11 cellular contexts compared by ENCODE assay signal in genomic region chr2:207133493-207133861, GRCh38. TPM values are rescaled to one million over a fixed set of nuclear protein-coding genes. Genes with fewer than 3 reads are reported as not detected.
DNase-seq lines count a peak whose midpoint lies in the region; ATAC-seq, FAIRE-seq and TF ChIP-seq lines count a peak whose summit lies in the region.
"Had no signal": no experiment of that assay in that cellular context is flagged by ENCODE, and none has a peak within 500 bp of the region (broad histone marks: within the 10 kb centered on the region; RNA-seq: fewer than 3 reads in every experiment).

No MANE protein-coding gene starts in this region.

- TF ChIP-seq POLR2A in endothelial cell of umbilical vein (IDR thresholded peaks at IDR 0.05; ENCODE audit: low read depth, low read length) = no peak

- H3K27ac ChIP-seq in endothelial cell of umbilical vein (ENCODE audit: insufficient read depth, low read depth, low read length) (peak overlapping the region; percentile 94), osteoblast (ENCODE audit: low read depth, low read length) (peak overlapping the region; percentile 75)

- ATAC-seq in HG03442 (IDR thresholded peaks at IDR 0.05; ENCODE audit: unreplicated experiment) = no peak

- H3K36me3 ChIP-seq in Caco-2 (ENCODE audit: control insufficient read depth, insufficient read depth, low read length) = no peaks in the 10 kb centered on the region
- peaks cover 0 to 2% of the 10 kb centered on the region in 2 experiments for H3K36me3 ChIP-seq in endothelial cell of umbilical vein (ENCODE audit: control insufficient read depth in 2 of 2, extremely low read depth in 1 of 2, insufficient read depth in 2 of 2, low read length in 2 of 2)
- H3K36me3 ChIP-seq in osteoblast (ENCODE audit: insufficient read depth, low read length) = no peaks in the 10 kb centered on the region

- no TSS peak for BruUV-seq in Caco-2 (replicated peaks; lab: Mats Ljungman, UMichigan)
- TSS peak; percentile 65 for BruUV-seq in endothelial cell of umbilical vein (replicated peaks; lab: Mats Ljungman, UMichigan)

- H3K9me3 Mint-ChIP-seq in Caco-2 (ENCODE audit: unreplicated experiment) = no peaks in the 10 kb centered on the region

- H3K79me2 ChIP-seq in endothelial cell of umbilical vein (ENCODE audit: control insufficient read depth, insufficient read depth, low read length) = peaks cover 97% of the 10 kb centered on the region
- H3K79me2 ChIP-seq in osteoblast (ENCODE audit: insufficient read depth, low read length) = peaks cover 99% of the 10 kb centered on the region

- peak overlapping the region; percentile 94 for H3K4me2 ChIP-seq in endothelial cell of umbilical vein (ENCODE audit: insufficient read depth, low read length)
- H3K4me2 ChIP-seq in osteoblast (ENCODE audit: insufficient read depth, low read length) = peak overlapping the region; percentile 74

- peaks cover 11% of the 10 kb centered on the region for H3K4me1 Mint-ChIP-seq in Caco-2 (ENCODE audit: low read depth, unreplicated experiment)

- no peaks in the 10 kb centered on the region for H3K27me3 Mint-ChIP-seq in Caco-2 (ENCODE audit: insufficient read depth, unreplicated experiment)

- no peaks in the 10 kb centered on the region; the same call in 1 of the 2 replicates for H3K27me3 ChIP-seq in Caco-2 (replicated peaks; ENCODE audit: control insufficient read depth, insufficient read depth, low read length)
- no peaks in the 10 kb centered on the region for H3K27me3 ChIP-seq in endothelial cell of umbilical vein (ENCODE audit: control insufficient read depth in 2 of 2, insufficient read depth in 2 of 2, low read length in 2 of 2)
- H3K27me3 ChIP-seq in osteoblast (ENCODE audit: insufficient read depth, low read length) = no peaks in the 10 kb centered on the region

- intact Hi-C loops in Caco-2 (cut with micrococcal nuclease; ENCODE audit: unreplicated experiment) (no loop called here), endothelial cell of umbilical vein (cut with micrococcal nuclease) (loop anchor here (1.0 to 10.0 kb wide), 2 partner anchors 149 to 201 kb away; no protein-coding TSS in a partner anchor)

- CTCF ChIA-PET in Caco-2 (lab: Charles Lee) (no interaction called here), endothelial cell of umbilical vein (lab: Charles Lee) (interaction anchor here (0.9 to 4.8 kb wide), 6 partner anchors 10 to 340 kb away, joined by 3 to 29 read pairs (median 7); no protein-coding TSS in a partner anchor)

- H3K36me3 Mint-ChIP-seq in Caco-2 (ENCODE audit: insufficient read depth, unreplicated experiment) = no peaks in the 10 kb centered on the region

- H3K27ac Mint-ChIP-seq in Caco-2 (ENCODE audit: unreplicated experiment) = peak overlapping the region; percentile 54

- dilution Hi-C loops in endothelial cell of umbilical vein (cut with MboI; ENCODE audit: extremely low pct_ligation_motif_present, low sequenced_read_pairs) = no loop called here

- H4K20me1 ChIP-seq in endothelial cell of umbilical vein (replicated peaks; ENCODE audit: control insufficient read depth, extremely low read depth, insufficient read depth, low read length) (no peaks in the 10 kb centered on the region), osteoblast (ENCODE audit: insufficient read depth, low read length) (peaks cover 74% of the 10 kb centered on the region)

- TF ChIP-seq CTCF in Caco-2 (IDR thresholded peaks at IDR 0.05; ENCODE audit: insufficient read depth in 1 of 2, low read depth in 1 of 2, low read length in 1 of 2, severe bottlenecking in 1 of 2, unreplicated experiment in 1 of 2) (no peak), endothelial cell of umbilical vein (IDR thresholded peaks at IDR 0.05; ENCODE audit: extremely low read depth in 1 of 2, insufficient read depth in 1 of 2, low read depth in 1 of 2, low read length in 2 of 2) (no peak), osteoblast (IDR thresholded peaks at IDR 0.05; ENCODE audit: extremely low read depth, low read depth, low read length) (no peak)

- H3K9me1 ChIP-seq in endothelial cell of umbilical vein (replicated peaks; ENCODE audit: control insufficient read depth, extremely low read depth, insufficient read depth, low read length) = no peaks in the 10 kb centered on the region

- H2AFZ ChIP-seq in endothelial cell of umbilical vein (ENCODE audit: low read depth, low read length) (no peak overlapping the region), osteoblast (ENCODE audit: low read length) (no peak overlapping the region)

- H3K4me3 Mint-ChIP-seq in Caco-2 (ENCODE audit: unreplicated experiment) = peak overlapping the region; percentile 17

- FAIRE-seq in endothelial cell of umbilical vein (lab: Jason Lieb, UNC) = no peak

- H3K4me1 ChIP-seq in Caco-2 = no peaks in the 10 kb centered on the region; the same call in 1 of the 2 replicates
- H3K4me1 ChIP-seq in endothelial cell of umbilical vein (ENCODE audit: control insufficient read depth, extremely low read depth, insufficient read depth, low read length) = peaks cover 84% of the 10 kb centered on the region
- H3K4me1 ChIP-seq in osteoblast (ENCODE audit: insufficient read depth, low read length) = peaks cover 49% of the 10 kb centered on the region

- H3K4me3 ChIP-seq in Caco-2 (ENCODE audit: low read depth, low read length) = no peak overlapping the region
- peak overlapping the region in 1 of 3 experiments; percentile 42 for H3K4me3 ChIP-seq in endothelial cell of umbilical vein (replicated peaks in 1 of 3; ENCODE audit: insufficient read depth in 1 of 3, low read depth in 1 of 3, low read length in 3 of 3)
- peak overlapping the region; percentile 40 for H3K4me3 ChIP-seq in osteoblast (ENCODE audit: insufficient read depth, low read length)

- POLR2A ChIA-PET in Caco-2 (lab: Charles Lee) (no interaction called here), endothelial cell of umbilical vein (lab: Charles Lee) (interaction anchor here (0.8 to 2.4 kb wide), 4 partner anchors 10 to 125 kb away, joined by 3 to 12 read pairs (median 6); partner anchors contain the start of gene KLF7)

- peak overlapping the region; percentile 73 for H3K9ac ChIP-seq in endothelial cell of umbilical vein (replicated peaks; ENCODE audit: extremely low read depth, insufficient read depth, low read length)

- DNase-seq in Caco-2 = no peak
- DNase-seq in NCI-H2171 treated with DMSO at 0.1 percent for 48 hours (lab: John Stamatoyannopoulos, UW) = peak; percentile 96
- DNase-seq in endothelial cell of umbilical vein (ENCODE audit: low read depth, low spot score) = no peak
- no peak for DNase-seq in osteoblast (ENCODE audit: insufficient read length, low spot score, missing footprints)
- DNase-seq in NOMO-1 treated with DMSO at 0.1 percent for 48 hours (lab: John Stamatoyannopoulos, UW; ENCODE audit: unreplicated experiment) = no peak
- DNase-seq in HPDE6-E6E7 (ENCODE audit: extremely low spot score) = no peak
- no peak for DNase-seq in foreskin melanocyte
- DNase-seq: activated CD8-positive, alpha-beta memory T cell treated with anti-CD3 and anti-CD28 coated beads, Interleukin-2, amount 50 U/mL, for 48 hours; DND-41; NCI-H1048 had no signal

- no peaks in the 10 kb centered on the region for H3K9me3 ChIP-seq in Caco-2
- no peaks in the 10 kb centered on the region for H3K9me3 ChIP-seq in endothelial cell of umbilical vein (replicated peaks; ENCODE audit: control insufficient read depth, insufficient read depth, low read length)
- no peaks in the 10 kb centered on the region for H3K9me3 ChIP-seq in osteoblast (ENCODE audit: low read depth, low read length)

TF ChIP-seq in endothelial cell of umbilical vein, 7 proteins besides CTCF, POLR2A, EP300 and RAD21:
- TF ChIP-seq FOS (IDR thresholded peaks at IDR 0.05; ENCODE audit: borderline replicate concordance, insufficient read depth, low read length) (no peak), MYC (IDR thresholded peaks at IDR 0.05; ENCODE audit: low read depth, low read length) (no peak), MAX (IDR thresholded peaks at IDR 0.05; ENCODE audit: insufficient read depth, insufficient read length) (no peak), GATA2 (IDR thresholded peaks at IDR 0.05; ENCODE audit: insufficient read depth, insufficient read length, low read depth, low read length) (no peak), EZH2 (IDR thresholded peaks at IDR 0.05; ENCODE audit: borderline replicate concordance, low read depth, low read length, severe bottlenecking) (no peak), POLR2AphosphoS5 (IDR thresholded peaks at IDR 0.05; ENCODE audit: insufficient read depth, low read depth, low read length) (no peak), JUN (IDR thresholded peaks at IDR 0.05; ENCODE audit: borderline replicate concordance, insufficient read depth, insufficient read length, low read depth) (no peak)

RNA-seq across cellular contexts. Expression of gene KLF7, which starts 32.3 kb away (rescaled TPM):
- 0.36 and 1.2 TPM in 2 replicates for total RNA-seq in Caco-2 (2022)
- total RNA-seq in endothelial cell of umbilical vein = 42.9 and 53.7 TPM in 2 replicates
- polyA plus RNA-seq in endothelial cell of umbilical vein = 29.0 and 32.8 TPM in 2 replicates
- 20.1 and 30.8 TPM in 2 replicates for polyA plus RNA-seq in endothelial cell of umbilical vein (2011; cell fraction: cytosol; rRNA removed)
- 73.6 and 75.1 TPM in 2 replicates for polyA plus RNA-seq in endothelial cell of umbilical vein (2011; cell fraction: nucleus; rRNA removed)
- polyA plus RNA-seq in endothelial cell of umbilical vein (2012) = 19.7 and 20.4 TPM in 2 replicates
- polyA minus RNA-seq in endothelial cell of umbilical vein = 81.9 and 86.4 TPM in 2 replicates
- polyA minus RNA-seq in endothelial cell of umbilical vein (2011; cell fraction: cytosol; rRNA and poly(A)+ RNA removed) = 1.2 TPM
- polyA minus RNA-seq in endothelial cell of umbilical vein (2011; cell fraction: nucleus; rRNA and poly(A)+ RNA removed) = 99.2 and 119 TPM in 2 replicates
- 31.1 and 38.9 TPM in 2 replicates for total RNA-seq in osteoblast

Comparison
In these comparisons a context has a peak if more than half of its experiments do, and no peak if none do; other contexts are left out.
1. RNA of gene KLF7, which starts 32.3 kb away (total RNA-seq): 42.9 to 53.7 TPM in endothelial cell of umbilical vein and 31.1 to 38.9 TPM in osteoblast; 0.36 to 1.2 TPM in Caco-2; every median in the first group is over 10 times any median in the second.